2 cellular contexts compared by ENCODE assay signal in genomic region chr3:175778994-175779393, GRCh38.
A peak's percentile ranks its signal among the peaks of the same experiment; 100 is the strongest.
TF ChIP-seq lines count a peak whose summit lies in the region.

No MANE protein-coding gene starts in this region.

TF ChIP-seq in liver, 16 proteins besides CTCF, POLR2A, EP300 and RAD21:
- TF ChIP-seq ZBTB33 (IDR thresholded peaks at IDR 0.05) (no peak), NR2F2 (IDR thresholded peaks at IDR 0.05) (peak; percentile 56)

TF ChIP-seq in HepG2, 621 proteins besides CTCF, POLR2A, EP300 and RAD21 (continued from another document):
- no peak for TF ChIP-seq ZNF230 (CRISPR knock-in tag; IDR thresholded peaks at IDR 0.05)
- TF ChIP-seq SMAD1 (CRISPR knock-in tag; IDR thresholded peaks at IDR 0.05; ENCODE audit: borderline replicate concordance, low read depth): no peak
- no peak for TF ChIP-seq HNRNPLL (IDR thresholded peaks at IDR 0.05; ENCODE audit: low read depth, low read length, poor library complexity, severe bottlenecking)
- TF ChIP-seq ATF3 (CRISPR knock-in tag; IDR thresholded peaks at IDR 0.05): no peak
